ENCODE assay signal across 8 cellular contexts in genomic region chr3:98817546-98817945, GRCh38. TPM values are rescaled to one million over a fixed set of nuclear protein-coding genes. Genes with fewer than 3 reads are reported as not detected.
DNase-seq lines count a peak whose midpoint lies in the region; ATAC-seq and TF ChIP-seq lines count a peak whose summit lies in the region.

No MANE protein-coding gene starts in this region.

- no peak overlapping the region for H3K27ac ChIP-seq in brain microvascular endothelial cell
- no peak overlapping the region for H3K27ac ChIP-seq in transverse colon

- no peaks in the 10 kb centered on the region for H3K9me3 ChIP-seq in transverse colon

- WGBS in transverse colon (ENCODE audit: low coverage in 1 of 2), 2 donors, result 29 to 43% methylated on average over 1 of the region's 1 CpG

- H3K4me3 ChIP-seq in brain microvascular endothelial cell (ENCODE audit: low read depth, low read length), result no peak overlapping the region
- no peak overlapping the region for H3K4me3 ChIP-seq in kidney epithelial cell (ENCODE audit: low read depth, low read length)
- H3K4me3 ChIP-seq in transverse colon, result no peak overlapping the region

- intact Hi-C loops in transverse colon (cut with DNase I; ENCODE audit: low total_unique reads), result loop anchor here (5.0 kb wide), 2 partner anchors 175 to 215 kb away; no protein-coding TSS in a partner anchor

- in situ Hi-C loops in brain microvascular endothelial cell (cut with HindIII; ENCODE audit: low pct_ligation_motif_present, low sequenced_read_pairs) (loop anchor here (25.0 kb wide), 1 partner anchor 170 kb away; no protein-coding TSS in a partner anchor), transverse colon (cut with MboI; ENCODE audit: low pct_ligation_motif_present in 1 of 4, low pct_unique_long_range_greater_than_20kb in 1 of 4, low sequenced_read_pairs in 3 of 4) (loop anchor here (5.0 to 25.0 kb wide), 6 partner anchors 175 to 780 kb away; partner anchors contain the start of gene GABRR3 (in 1 of the 4))

- no peaks in the 10 kb centered on the region for H3K27me3 ChIP-seq in brain microvascular endothelial cell (replicated peaks)
- no peaks in the 10 kb centered on the region for H3K27me3 ChIP-seq in kidney epithelial cell (ENCODE audit: control insufficient read depth, insufficient read depth, low read length)
- no peaks in the 10 kb centered on the region for H3K27me3 ChIP-seq in transverse colon

- peak; percentile 33 for DNase-seq in DMS53 treated with DMSO at 0.1 percent for 48 hours (lab: John Stamatoyannopoulos, UW; ENCODE audit: unreplicated experiment)
- peak; percentile 35 to 55 for DNase-seq in NCI-H526 (lab: John Stamatoyannopoulos, UW)
- no peak for DNase-seq in brain microvascular endothelial cell
- no peak for DNase-seq in kidney epithelial cell (ENCODE audit: low read depth)
- no peak for DNase-seq in transverse colon
- DNase-seq in stimulated activated CD4-positive, alpha-beta T cell treated with anti-CD3 and anti-CD28 coated beads, Interleukin-4, amount 100 ng/mL, for 24 hours, result no peak

- H3K36me3 ChIP-seq in brain microvascular endothelial cell (replicated peaks), result peaks cover 73% of the 10 kb centered on the region
- H3K36me3 ChIP-seq in kidney epithelial cell (ENCODE audit: control insufficient read depth, insufficient read depth, low read length), result peaks cover 5% of the 10 kb centered on the region
- no peaks in the 10 kb centered on the region for H3K36me3 ChIP-seq in transverse colon

- TF ChIP-seq EP300 in transverse colon (IDR thresholded peaks at IDR 0.05; ENCODE audit: low read depth), result no peak

- peak; percentile 86 for ATAC-seq in GM19438 (IDR thresholded peaks at IDR 0.05; ENCODE audit: low read depth, unreplicated experiment)
- peak; percentile 77 for ATAC-seq in HG03469 (IDR thresholded peaks at IDR 0.05; ENCODE audit: unreplicated experiment)

- peak; percentile 34 for TF ChIP-seq CTCF in brain microvascular endothelial cell (IDR thresholded peaks at IDR 0.05; ENCODE audit: low read depth, low read length, missing control alignments)
- peak; percentile 38 for TF ChIP-seq CTCF in kidney epithelial cell (IDR thresholded peaks at IDR 0.05; ENCODE audit: insufficient read depth, low read length, poor library complexity, severe bottlenecking)
- TF ChIP-seq CTCF in transverse colon (IDR thresholded peaks at IDR 0.05), result peak; percentile 68 to 85 (median 82)

- peaks cover 0 to 4% (median 0%) of the 10 kb centered on the region in 4 donors for H3K4me1 ChIP-seq in transverse colon

- TF ChIP-seq POLR2A in transverse colon (IDR thresholded peaks at IDR 0.05), result no peak

RNA-seq across cellular contexts. Expression of gene ST3GAL6, which starts 54.4 kb away (rescaled TPM):
- total RNA-seq in kidney epithelial cell, result 1.2 and 2.1 TPM in 2 replicates
- total RNA-seq in transverse colon, result 1 to 10 TPM; 2.2 to 9.7 (median 2.6) TPM

Comparison
In these comparisons a context has a peak if more than half of its experiments do, and no peak if none do; other contexts are left out.
1. DNase-seq: peak in DMS53 treated with DMSO at 0.1 percent for 48 hours (single experiment) and NCI-H526 (2 of 2); none in brain microvascular endothelial cell (single experiment), kidney epithelial cell (single experiment), transverse colon (single experiment) and stimulated activated CD4-positive, alpha-beta T cell treated with anti-CD3 and anti-CD28 coated beads, Interleukin-4, amount 100 ng/mL, for 24 hours (single experiment).
2. Peak in every context shown above with its lines, with median percentiles within 50 percentile points of each other: CTCF ChIP-seq.